ENCODE assay signal across 30 cellular contexts in genomic region chr1:160151303-160151702, GRCh38. TPM values are rescaled to one million over a fixed set of nuclear protein-coding genes. Genes with fewer than 3 reads are reported as not detected.
"Had no signal": no experiment of that assay in that cellular context is flagged by ENCODE, and none has a peak within 500 bp of the region (broad histone marks: within the 10 kb centered on the region; RNA-seq: fewer than 3 reads in every experiment).

TSS of gene ATP1A4 (plus strand) at chr1:160151603. CDS start at chr1:160152041, 438 bp downstream.

- H3K4me3 ChIP-seq: cardiac muscle cell had no signal

- H3K36me3 ChIP-seq: cardiac muscle cell had no signal

- ATAC-seq: activated CD8-positive, alpha-beta T cell treated with anti-CD3 and anti-CD28 coated beads for 36 hours; activated T-helper 17 cell treated with anti-CD3 and anti-CD28 coated beads, Interleukin-2, amount 50 U/mL, for 72 hours had no signal

- H3K27ac ChIP-seq: cardiac muscle cell had no signal

- H3K36me3 Mint-ChIP-seq: activated naive CD8-positive, alpha-beta T cell had no signal

- H3K9me3 Mint-ChIP-seq: activated CD4-positive, alpha-beta T cell treated with anti-CD3 and anti-CD28 coated beads, Interleukin-2, amount 10 ng/mL, durations not matched to agents 24 days and 14 days; activated CD8-positive, alpha-beta T cell treated with anti-CD3 and anti-CD28 coated beads for 36 hours; activated T-helper 17 cell treated with anti-CD3 and anti-CD28 coated beads, Interleukin-2, amount 50 U/mL, for 72 hours; central memory CD8-positive, alpha-beta T cell; T-helper 1 cell treated with Interleukin-12 subunit alpha and Interleukin-12 subunit beta and Interleukin-4 antibody, amounts not matched to agents 30 μg/mL and 1 μg/mL, for 36 hours; T-helper 2 cell treated with Interferon-gamma antibody and Interleukin-4, amounts not matched to agents 5 μg/mL and 100 μg/mL, for 36 hours had no signal

- H3K4me1 Mint-ChIP-seq: activated CD4-positive, alpha-beta T cell treated with anti-CD3 and anti-CD28 coated beads, Interleukin-2, amount 10 ng/mL, durations not matched to agents 24 days and 14 days; activated T-helper 17 cell treated with anti-CD3 and anti-CD28 coated beads, Interleukin-2, amount 50 U/mL, for 72 hours; central memory CD8-positive, alpha-beta T cell had no signal

- H3K27ac Mint-ChIP-seq: activated CD4-positive, alpha-beta T cell treated with anti-CD3 and anti-CD28 coated beads, Interleukin-2, amount 10 ng/mL, durations not matched to agents 24 days and 14 days; activated CD8-positive, alpha-beta T cell treated with anti-CD3 and anti-CD28 coated beads for 36 hours; activated naive CD8-positive, alpha-beta T cell; activated T-helper 17 cell treated with anti-CD3 and anti-CD28 coated beads, Interleukin-2, amount 50 U/mL, for 72 hours; T-helper 1 cell treated with Interleukin-12 subunit alpha and Interleukin-12 subunit beta and Interleukin-4 antibody, amounts not matched to agents 30 μg/mL and 1 μg/mL, for 36 hours; T-helper 2 cell treated with Interferon-gamma antibody and Interleukin-4, amounts not matched to agents 5 μg/mL and 100 μg/mL, for 36 hours had no signal

- H3K27me3 ChIP-seq: cardiac muscle cell had no signal

- H3K4me3 Mint-ChIP-seq: activated CD4-positive, alpha-beta T cell treated with anti-CD3 and anti-CD28 coated beads, Interleukin-2, amount 10 ng/mL, durations not matched to agents 24 days and 14 days; activated CD8-positive, alpha-beta T cell treated with anti-CD3 and anti-CD28 coated beads for 36 hours; activated naive CD8-positive, alpha-beta T cell; activated T-helper 17 cell treated with anti-CD3 and anti-CD28 coated beads, Interleukin-2, amount 50 U/mL, for 72 hours; central memory CD8-positive, alpha-beta T cell; T-helper 1 cell treated with Interleukin-12 subunit alpha and Interleukin-12 subunit beta and Interleukin-4 antibody, amounts not matched to agents 30 μg/mL and 1 μg/mL, for 36 hours; T-helper 2 cell treated with Interferon-gamma antibody and Interleukin-4, amounts not matched to agents 5 μg/mL and 100 μg/mL, for 36 hours had no signal

- H3K27me3 Mint-ChIP-seq: activated naive CD8-positive, alpha-beta T cell had no signal

- DNase-seq: activated CD4-positive, alpha-beta T cell treated with anti-CD3 and anti-CD28 coated beads, Interleukin-2, amount 10 ng/mL, durations not matched to agents 24 days and 14 days; activated CD4-positive, alpha-beta T cell treated with anti-CD3 and anti-CD28 coated beads, Interleukin-2, amount 50 U/mL, for 4 hours; activated CD8-positive, alpha-beta T cell treated with anti-CD3 and anti-CD28 coated beads for 36 hours; activated gamma-delta T cell; activated naive CD4-positive, alpha-beta T cell treated with Interleukin-2 at 50 U/mL for 16 hours; activated T-cell treated with anti-CD3 and anti-CD28 coated beads, Interleukin-2, amount 50 U/mL, for 1 hour; amniotic stem cell; aorta; Karpas-422; KBM-7; NCI-H1105; NCI-H1417 treated with DMSO at 0.1 percent for 48 hours; NCI-H187 treated with DMSO at 0.1 percent for 48 hours; NCI-H2081; NCI-H226; NCI-H524 treated with DMSO at 0.1 percent for 48 hours; NCI-H748 treated with DMSO at 0.1 percent for 48 hours; NK-92 treated with Interleukin-12 subunit alpha and Interleukin-12 subunit beta, amount 100 ng/mL, for 24 hours; OCI-M1; Right ventricle myocardium superior had no signal

RNA-seq across cellular contexts. Expression of gene ATP1A4, which starts in this region (rescaled TPM):
- total RNA-seq: activated CD4-positive, alpha-beta T cell treated with anti-CD3 and anti-CD28 coated beads, Interleukin-2, amount 10 ng/mL, durations not matched to agents 24 days and 14 days; activated CD8-positive, alpha-beta memory T cell treated with anti-CD3 and anti-CD28 coated beads for 36 hours; activated CD8-positive, alpha-beta T cell treated with anti-CD3 and anti-CD28 coated beads for 36 hours; chondrocyte; MCF 10A; NCI-H460 had no signal
